In the genomic region with DNA sequence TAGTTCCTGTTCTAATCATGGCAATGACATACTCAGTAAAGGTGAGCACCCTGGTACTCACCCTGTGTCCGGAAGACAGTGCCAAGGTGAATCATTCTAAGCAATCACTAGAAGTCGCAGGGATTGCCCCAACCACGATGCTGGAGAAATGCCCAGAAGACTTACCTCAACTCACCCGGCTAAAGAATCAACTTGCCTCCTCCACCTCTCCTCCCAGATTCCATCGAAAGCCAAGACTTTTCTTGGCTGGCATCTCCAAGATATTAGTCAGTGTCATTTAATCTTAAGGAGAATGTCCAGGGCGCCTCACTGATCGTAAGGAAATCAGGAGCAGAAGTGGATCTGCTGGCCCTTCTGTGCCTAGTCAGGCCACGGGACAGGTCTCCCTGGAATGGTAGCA, we compare ENCODE assay signal across 18 cellular contexts.
DNase-seq lines count a peak whose midpoint lies in the region; ATAC-seq, FAIRE-seq and TF ChIP-seq lines count a peak whose summit lies in the region.
"Had no signal": no experiment of that assay in that cellular context is flagged by ENCODE, and none has a peak within 500 bp of the region (broad histone marks: within the 10 kb centered on the region; RNA-seq: fewer than 3 reads in every experiment).

No MANE protein-coding gene starts in this region.

- DNase-seq in H54 (ENCODE audit: insufficient read length, low spot score) (peak; percentile 57), RWPE1 (ENCODE audit: low spot score) (peak; percentile 99), fibroblast of lung (ENCODE audit: low read depth in 2 of 2) (peak; percentile 15 to 61), sigmoid colon (peak; percentile 76), putamen (ENCODE audit: low spot score) (no peak)
- DNase-seq: activated CD4-positive, alpha-beta memory T cell treated with anti-CD3 and anti-CD28 coated beads, Interleukin-2, amount 10 ng/mL, durations not matched to agents 7 days and 5 days; aorta; BE2C; DMS53; NCI-H146; NCI-H69; occipital lobe; T1000 had no signal

- H3K36me3 ChIP-seq in fibroblast of lung (ENCODE audit: control insufficient read depth, insufficient read depth, low read length) (no peaks in the 10 kb centered on the region), sigmoid colon (no peaks in the 10 kb centered on the region)
- H3K36me3 ChIP-seq: BE2C had no signal

- CTCF ChIA-PET in RWPE1 (lab: Yijun Ruan, JAX) = interaction anchor here (0.6 to 1.8 kb wide), 3 partner anchors 9 to 1950 kb away, joined by 3 to 7 read pairs (median 4); no protein-coding TSS in a partner anchor

- H3K27me3 ChIP-seq in fibroblast of lung (ENCODE audit: control insufficient read depth, insufficient read depth, low read length) (no peaks in the 10 kb centered on the region), sigmoid colon (no peaks in the 10 kb centered on the region)
- H3K27me3 ChIP-seq: BE2C had no signal

- TF ChIP-seq CTCF in RWPE1 (conservative IDR thresholded peaks at IDR 0.05; ENCODE audit: low read depth) (no peak), fibroblast of lung (conservative IDR thresholded peaks at IDR 0.05 in 1 of 2, IDR thresholded peaks at IDR 0.05 in 1 of 2; ENCODE audit: low read depth in 1 of 2, low read length in 2 of 2) (no peak), sigmoid colon (IDR thresholded peaks at IDR 0.05) (no peak)

- WGBS in sigmoid colon, 2 donors = 60 to 86% methylated on average over 8 of the region's 8 CpGs

- no peaks in the 10 kb centered on the region for H4K20me1 ChIP-seq in fibroblast of lung (ENCODE audit: control insufficient read depth, extremely low read depth, insufficient read depth, low read length)

- no peak overlapping the region for H3K4me3 ChIP-seq in fibroblast of lung (replicated peaks in 1 of 4; ENCODE audit: control extremely low read depth in 1 of 4, insufficient read depth in 1 of 4, low read depth in 3 of 4, low read length in 4 of 4)
- peak overlapping the region in 1 of 4 donors; percentile 1 for H3K4me3 ChIP-seq in sigmoid colon
- H3K4me3 ChIP-seq: K562 had no signal

- POLR2A ChIA-PET in RWPE1 (lab: Yijun Ruan, JAX; ENCODE audit: low non-redundant PET) = no interaction called here

- H3K9ac ChIP-seq in fibroblast of lung (ENCODE audit: insufficient read depth, low read length) = no peak overlapping the region

- no peaks in the 10 kb centered on the region for H3K79me2 ChIP-seq in fibroblast of lung (ENCODE audit: control insufficient read depth, insufficient read depth, low read length)

- ATAC-seq in GM18517 (IDR thresholded peaks at IDR 0.05; ENCODE audit: unreplicated experiment) (no peak), GM19467 (IDR thresholded peaks at IDR 0.05; ENCODE audit: unreplicated experiment) (no peak), HG02938 (IDR thresholded peaks at IDR 0.05; ENCODE audit: unreplicated experiment) (no peak)
- ATAC-seq: K562, Right ventricle myocardium inferior had no signal

- H3K27ac ChIP-seq in RWPE1 (peak overlapping the region; percentile 85), fibroblast of lung (ENCODE audit: insufficient read depth, low read length) (no peak overlapping the region), sigmoid colon (peak overlapping the region; percentile 40 to 68 (median 64))

- peak; percentile 84 for FAIRE-seq in H54 (lab: Jason Lieb, UNC)
- FAIRE-seq: K562 had no signal

- no peaks in the 10 kb centered on the region for H3K9me3 ChIP-seq in fibroblast of lung (ENCODE audit: control insufficient read depth, insufficient read depth, low read depth, low read length)
- H3K9me3 ChIP-seq in sigmoid colon = no peaks in the 10 kb centered on the region
- H3K9me3 ChIP-seq: BE2C had no signal

- no peaks in the 10 kb centered on the region for H3K4me1 ChIP-seq in fibroblast of lung (ENCODE audit: control insufficient read depth, extremely low read depth, insufficient read depth, low read length)
- peaks cover 0 to 30% (median 21%) of the 10 kb centered on the region in 4 donors for H3K4me1 ChIP-seq in sigmoid colon

- TF ChIP-seq EP300 in sigmoid colon (IDR thresholded peaks at IDR 0.05) = peak in 2 of 4 donors; percentile 14 to 32

- no peak overlapping the region for H2AFZ ChIP-seq in fibroblast of lung (ENCODE audit: low read length)

- TF ChIP-seq POLR2A in H54 (IDR thresholded peaks at IDR 0.05; ENCODE audit: low read depth, low read length) (no peak), sigmoid colon (IDR thresholded peaks at IDR 0.05) (no peak)

- intact Hi-C loops in sigmoid colon (cut with DNase I) = no loop called here

- H3K4me2 ChIP-seq in fibroblast of lung (ENCODE audit: extremely low read depth, insufficient read depth, low read length) = no peak overlapping the region
